ENCODE assay signal across 12 cellular contexts in the genomic region with DNA sequence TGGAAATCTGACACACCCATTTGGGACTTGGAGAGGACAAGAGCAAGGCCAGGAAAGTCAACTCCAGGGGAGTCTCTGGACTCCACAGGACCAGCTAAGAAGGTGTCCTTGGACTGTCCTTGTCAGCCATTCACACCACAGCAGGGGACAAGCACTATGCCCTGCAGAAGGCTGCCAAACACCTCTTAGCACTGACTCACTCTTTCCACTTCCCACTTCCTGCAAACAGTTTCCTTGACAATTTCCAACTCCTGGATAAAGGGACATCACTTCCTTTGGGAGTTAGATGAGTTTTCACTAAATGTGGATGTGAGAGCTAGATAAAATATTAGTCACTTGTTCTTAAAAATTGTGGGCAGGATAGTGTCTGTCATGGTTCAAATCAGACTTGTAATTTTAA. TPM values are rescaled to one million over a fixed set of nuclear protein-coding genes. Genes with fewer than 3 reads are reported as not detected.
DNase-seq lines count a peak whose midpoint lies in the region; ATAC-seq and TF ChIP-seq lines count a peak whose summit lies in the region.
"Had no signal": no experiment of that assay in that cellular context is flagged by ENCODE, and none has a peak within 500 bp of the region (broad histone marks: within the 10 kb centered on the region; RNA-seq: fewer than 3 reads in every experiment).

No MANE protein-coding gene starts in this region.

- peaks cover 18% of the 10 kb centered on the region for H3K4me1 Mint-ChIP-seq in activated naive CD4-positive, alpha-beta T cell treated with anti-CD3 and anti-CD28 coated beads, Interleukin-2, amount 50 U/mL, for 24 hours
- H3K4me1 Mint-ChIP-seq in activated naive CD4-positive, alpha-beta T cell treated with anti-CD3 and anti-CD28 coated beads for 36 hours (ENCODE audit: low read depth): peaks cover 17% of the 10 kb centered on the region
- H3K4me1 Mint-ChIP-seq in activated T-helper 17 cell treated with anti-CD3 and anti-CD28 coated beads, Interleukin-2, amount 50 U/mL, for 72 hours: peaks cover 10% of the 10 kb centered on the region

- H3K27ac ChIP-seq in right cardiac atrium (ENCODE audit: low read length) (peak overlapping the region; percentile 48), thyroid gland (peak overlapping the region; percentile 69 to 80 (median 70)), uterus (no peak overlapping the region)
- H3K27ac ChIP-seq: HL-60 had no signal

- H3K4me3 Mint-ChIP-seq in activated naive CD4-positive, alpha-beta T cell treated with anti-CD3 and anti-CD28 coated beads, Interleukin-2, amount 50 U/mL, for 24 hours: peak overlapping the region; percentile 24
- H3K4me3 Mint-ChIP-seq in activated naive CD4-positive, alpha-beta T cell treated with anti-CD3 and anti-CD28 coated beads for 36 hours: no peak overlapping the region
- peak overlapping the region; percentile 53 for H3K4me3 Mint-ChIP-seq in activated T-helper 17 cell treated with anti-CD3 and anti-CD28 coated beads, Interleukin-2, amount 50 U/mL, for 72 hours
- H3K4me3 Mint-ChIP-seq: dendritic cell treated with granulocyte-macrophage colony-stimulating factor and Interleukin-4, amounts not matched to agents 40 ng/mL and 50 ng/mL, for 4 days had no signal

- no peak for ATAC-seq in activated T-helper 17 cell treated with anti-CD3 and anti-CD28 coated beads, Interleukin-2, amount 50 U/mL, for 72 hours (replicated peaks)
- ATAC-seq in right cardiac atrium: peak; percentile 65 to 90

- no peaks in the 10 kb centered on the region for H3K27me3 ChIP-seq in right cardiac atrium (ENCODE audit: control insufficient read depth, insufficient read depth)
- H3K27me3 ChIP-seq in thyroid gland: no peaks in the 10 kb centered on the region
- no peaks in the 10 kb centered on the region for H3K27me3 ChIP-seq in uterus

- H3K9me3 ChIP-seq in right cardiac atrium (ENCODE audit: control insufficient read depth, low read length) (no peaks in the 10 kb centered on the region), thyroid gland (no peaks in the 10 kb centered on the region), uterus (no peaks in the 10 kb centered on the region)

- TF ChIP-seq CTCF in thyroid gland (IDR thresholded peaks at IDR 0.05) (no peak), uterus (IDR thresholded peaks at IDR 0.05) (no peak)

- CTCF ChIA-PET in activated naive CD4-positive, alpha-beta T cell treated with anti-CD3 and anti-CD28 coated beads for 36 hours (lab: Charles Lee): no interaction called here

- no peaks in the 10 kb centered on the region for H3K9me3 Mint-ChIP-seq in activated naive CD4-positive, alpha-beta T cell treated with anti-CD3 and anti-CD28 coated beads, Interleukin-2, amount 50 U/mL, for 24 hours
- H3K9me3 Mint-ChIP-seq in activated naive CD4-positive, alpha-beta T cell treated with anti-CD3 and anti-CD28 coated beads for 36 hours: no peaks in the 10 kb centered on the region
- H3K9me3 Mint-ChIP-seq in activated T-helper 17 cell treated with anti-CD3 and anti-CD28 coated beads, Interleukin-2, amount 50 U/mL, for 72 hours: no peaks in the 10 kb centered on the region
- H3K9me3 Mint-ChIP-seq: dendritic cell treated with granulocyte-macrophage colony-stimulating factor and Interleukin-4, amounts not matched to agents 40 ng/mL and 50 ng/mL, for 4 days had no signal

- H3K27ac Mint-ChIP-seq in activated naive CD4-positive, alpha-beta T cell treated with anti-CD3 and anti-CD28 coated beads, Interleukin-2, amount 50 U/mL, for 24 hours: no peak overlapping the region
- no peak overlapping the region for H3K27ac Mint-ChIP-seq in activated naive CD4-positive, alpha-beta T cell treated with anti-CD3 and anti-CD28 coated beads for 36 hours
- H3K27ac Mint-ChIP-seq in activated T-helper 17 cell treated with anti-CD3 and anti-CD28 coated beads, Interleukin-2, amount 50 U/mL, for 72 hours: no peak overlapping the region
- H3K27ac Mint-ChIP-seq: dendritic cell treated with granulocyte-macrophage colony-stimulating factor and Interleukin-4, amounts not matched to agents 40 ng/mL and 50 ng/mL, for 4 days had no signal

- H3K36me3 Mint-ChIP-seq in activated naive CD4-positive, alpha-beta T cell treated with anti-CD3 and anti-CD28 coated beads, Interleukin-2, amount 50 U/mL, for 24 hours: peaks cover 35% of the 10 kb centered on the region
- H3K36me3 Mint-ChIP-seq in activated naive CD4-positive, alpha-beta T cell treated with anti-CD3 and anti-CD28 coated beads for 36 hours (ENCODE audit: low read depth): peaks cover 38% of the 10 kb centered on the region
- peaks cover 65% of the 10 kb centered on the region for H3K36me3 Mint-ChIP-seq in activated T-helper 17 cell treated with anti-CD3 and anti-CD28 coated beads, Interleukin-2, amount 50 U/mL, for 72 hours (ENCODE audit: low read depth)

- H3K4me1 ChIP-seq in right cardiac atrium (ENCODE audit: control insufficient read depth, insufficient read depth, low read length): peaks cover 11% of the 10 kb centered on the region
- H3K4me1 ChIP-seq in thyroid gland: peaks cover 20 to 33% of the 10 kb centered on the region in 2 donors
- no peaks in the 10 kb centered on the region for H3K4me1 ChIP-seq in uterus

- TF ChIP-seq POLR2A in thyroid gland (IDR thresholded peaks at IDR 0.05): no peak
- no peak for TF ChIP-seq POLR2A in uterus (IDR thresholded peaks at IDR 0.05)

- H3K4me3 ChIP-seq in right cardiac atrium (ENCODE audit: low read length) (no peak overlapping the region), thyroid gland (replicated peaks in 1 of 3) (no peak overlapping the region), uterus (no peak overlapping the region)

- no peak for DNase-seq in activated naive CD4-positive, alpha-beta T cell treated with anti-CD3 and anti-CD28 coated beads for 36 hours
- no peak for DNase-seq in right cardiac atrium
- DNase-seq in thyroid gland: peak; percentile 41 to 49
- DNase-seq in uterus: no peak
- no peak for DNase-seq in COR-L47 (lab: John Stamatoyannopoulos, UW)
- no peak for DNase-seq in NCI-H146 (lab: John Stamatoyannopoulos, UW)
- DNase-seq: activated naive CD4-positive, alpha-beta T cell; NCI-H1930 had no signal

- H3K36me3 ChIP-seq in thyroid gland: peaks cover 5 to 11% of the 10 kb centered on the region in 2 donors
- no peaks in the 10 kb centered on the region for H3K36me3 ChIP-seq in uterus

- peaks cover 4% of the 10 kb centered on the region for H3K27me3 Mint-ChIP-seq in activated naive CD4-positive, alpha-beta T cell treated with anti-CD3 and anti-CD28 coated beads, Interleukin-2, amount 50 U/mL, for 24 hours
- H3K27me3 Mint-ChIP-seq in activated naive CD4-positive, alpha-beta T cell treated with anti-CD3 and anti-CD28 coated beads for 36 hours (ENCODE audit: low read depth): peaks cover 3% of the 10 kb centered on the region
- H3K27me3 Mint-ChIP-seq in activated T-helper 17 cell treated with anti-CD3 and anti-CD28 coated beads, Interleukin-2, amount 50 U/mL, for 72 hours: peaks cover 10% of the 10 kb centered on the region

- intact Hi-C loops in activated naive CD4-positive, alpha-beta T cell treated with anti-CD3 and anti-CD28 coated beads for 36 hours (cut with micrococcal nuclease): loop anchor here (2.0 kb wide), 1 partner anchor 30 kb away; no protein-coding TSS in a partner anchor
- intact Hi-C loops in right cardiac atrium (cut with DNase I): no loop called here
- intact Hi-C loops in thyroid gland (cut with DNase I): no loop called here
- intact Hi-C loops in uterus (cut with DNase I; ENCODE audit: low total_unique reads): no loop called here

RNA-seq across cellular contexts. Expression of gene BCAR1, which starts 37.8 kb away (rescaled TPM):
- under 1 TPM; 0.67 to 0.81 TPM for total RNA-seq in activated naive CD4-positive, alpha-beta T cell treated with anti-CD3 and anti-CD28 coated beads for 36 hours
- under 1 TPM in 1 of 2 donors, not detected in 1; 0.58 TPM for total RNA-seq in activated T-helper 17 cell treated with anti-CD3 and anti-CD28 coated beads, Interleukin-2, amount 50 U/mL, for 72 hours
- 10 to 100 TPM; 58.1 to 68.8 (median 68.0) TPM for total RNA-seq in right cardiac atrium
- polyA plus RNA-seq in right cardiac atrium: 53.1 TPM
- 10 to 100 TPM; 51.1 to 89.9 (median 71.3) TPM for total RNA-seq in thyroid gland
- total RNA-seq in uterus: 100 to 1,000 TPM in 1 of 4 donors, 10 to 100 TPM in 3; 42.8 to 104 (median 47.2) TPM

Comparison
In these comparisons a context has a peak if more than half of its experiments do, and no peak if none do; other contexts are left out.
1. DNase-seq: peak in thyroid gland (2 of 2); none in activated naive CD4-positive, alpha-beta T cell treated with anti-CD3 and anti-CD28 coated beads for 36 hours (single experiment), right cardiac atrium (0 of 3), uterus (0 of 2), COR-L47 (single experiment) and NCI-H146 (single experiment).
2. H3K27ac ChIP-seq: peak in right cardiac atrium (single experiment) and thyroid gland (3 of 3); none in uterus (0 of 2).
3. RNA of gene BCAR1, which starts 37.8 kb away (total RNA-seq): 51.1 to 89.9 TPM in thyroid gland, 58.1 to 68.8 TPM in right cardiac atrium and 42.8 to 104 TPM in uterus; 0.67 to 0.81 TPM in activated naive CD4-positive, alpha-beta T cell treated with anti-CD3 and anti-CD28 coated beads for 36 hours and 0.58 TPM in activated T-helper 17 cell treated with anti-CD3 and anti-CD28 coated beads, Interleukin-2, amount 50 U/mL, for 72 hours; every median in the first group is over 10 times any median in the second.